ENCODE assay signal across 23 cellular contexts in the genomic region with DNA sequence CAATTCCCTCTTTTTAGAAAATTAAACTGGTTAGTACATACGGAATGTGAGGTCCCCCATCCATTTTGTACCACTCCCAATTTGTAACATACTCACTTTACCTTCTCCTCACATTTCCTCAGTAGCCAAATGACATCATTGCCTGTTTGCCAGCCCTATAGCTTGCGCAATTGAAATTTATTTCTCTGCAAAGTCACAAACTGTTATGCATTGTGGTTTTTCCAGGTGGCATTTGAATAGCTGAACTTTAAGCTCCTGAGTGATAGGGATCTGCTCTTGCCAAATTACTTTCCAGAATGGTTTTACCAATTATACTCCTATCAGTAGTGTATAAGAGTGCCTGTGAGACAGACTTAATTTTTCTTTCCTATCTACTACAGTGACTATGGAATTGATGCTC. TPM values are rescaled to one million over a fixed set of nuclear protein-coding genes. Genes with fewer than 3 reads are reported as not detected.
DNase-seq lines count a peak whose midpoint lies in the region; ATAC-seq, FAIRE-seq and TF ChIP-seq lines count a peak whose summit lies in the region.
"Had no signal": no experiment of that assay in that cellular context is flagged by ENCODE, and none has a peak within 500 bp of the region (broad histone marks: within the 10 kb centered on the region; RNA-seq: fewer than 3 reads in every experiment).

No MANE protein-coding gene starts in this region.

- H3K27me3 Mint-ChIP-seq in endothelial cell (ENCODE audit: unreplicated experiment) = peaks cover 2% of the 10 kb centered on the region

- H3K36me3 Mint-ChIP-seq in endothelial cell (ENCODE audit: low read depth, unreplicated experiment) = peaks cover 3% of the 10 kb centered on the region

- FAIRE-seq in A549 (lab: Jason Lieb, UNC) = no peak
- FAIRE-seq: islet of Langerhans had no signal

- peak overlapping the region; percentile 35 to 77; a peak in 4 of 6 replicates for H3K27ac ChIP-seq in A549
- H3K27ac ChIP-seq: BLaER1 treated with 17β-estradiol and CSF1 and Interleukin-3, amounts not matched to agents 10 nM and 100 nM; foreskin keratinocyte; hepatocyte; KMS-11; RWPE1 had no signal

- peak overlapping the region; percentile 50 for H3K4me2 ChIP-seq in A549
- H3K4me2 ChIP-seq: BLaER1 treated with 17β-estradiol and CSF1 and Interleukin-3, amounts not matched to agents 10 nM and 100 nM; hepatocyte; KMS-11 had no signal

- no peak overlapping the region for H3K27ac Mint-ChIP-seq in endothelial cell (ENCODE audit: unreplicated experiment)

- CTCF ChIA-PET in A549 (lab: Yijun Ruan, JAX) = interaction anchor here (0.9 to 1.2 kb wide), 3 partner anchors 90 to 223 kb away, joined by 3 to 4 read pairs (median 3); no protein-coding TSS in a partner anchor

- ATAC-seq in A549 = no peak
- ATAC-seq: foreskin keratinocyte, right cardiac atrium had no signal

- TF ChIP-seq RAD21 in A549 (conservative IDR thresholded peaks at IDR 0.05 in 1 of 2, IDR thresholded peaks at IDR 0.05 in 1 of 2) = no peak

- peaks cover 43% of the 10 kb centered on the region for H3K4me1 ChIP-seq in A549
- H3K4me1 ChIP-seq: BLaER1 treated with 17β-estradiol and CSF1 and Interleukin-3, amounts not matched to agents 10 nM and 100 nM; foreskin keratinocyte had no signal

- 0 out of 5 replicates have a peak, but pooled peaks of 1 of the 2 experiments have one; percentile 17 for TF ChIP-seq EP300 in A549 (IDR thresholded peaks at IDR 0.05)

- TF ChIP-seq CTCF in A549 (IDR thresholded peaks at IDR 0.05) (no peak), fibroblast of the aortic adventitia (IDR thresholded peaks at IDR 0.05; ENCODE audit: insufficient read depth, low read length) (no peak), endothelial cell (IDR thresholded peaks at IDR 0.05; ENCODE audit: unreplicated experiment) (no peak)

- 64% methylated on average over 2 of the region's 2 CpGs for WGBS in A549 (ENCODE audit: missing lambda C conversion rate)

- peaks cover 3% of the 10 kb centered on the region for H3K4me1 Mint-ChIP-seq in endothelial cell (ENCODE audit: unreplicated experiment)

- POLR2A ChIA-PET in A549 (lab: Yijun Ruan, JAX) = interaction anchor here (1.1 kb wide), 1 partner anchor 9 kb away, joined by 3 read pairs; the partner anchor contains the start of gene COL4A6

- DNase-seq in A549 (ENCODE audit: low read depth in 1 of 2, low spot score in 1 of 2) (peak in 1 of 2 experiments; percentile 23), HT1080 (ENCODE audit: low read depth) (peak; percentile 2), amniotic epithelial cell (ENCODE audit: low read depth) (peak; percentile 69), fibroblast of the aortic adventitia (ENCODE audit: low read depth) (peak; percentile 35), endothelial cell (ENCODE audit: low spot score) (no peak), LoVo (ENCODE audit: low spot score) (no peak), D341Med (ENCODE audit: low spot score) (no peak), posterior cingulate gyrus (no peak)
- DNase-seq: ACHN; activated CD8-positive, alpha-beta memory T cell treated with anti-CD3 and anti-CD28 coated beads for 24 hours; activated naive CD4-positive, alpha-beta T cell treated with anti-CD3 and anti-CD28 coated beads, Interleukin-2, amount 50 U/mL, for 16 hours; activated T-cell treated with anti-CD3 and anti-CD28 coated beads, Interleukin-2, amount 50 U/mL, for 48 hours; Calu3; NCI-H2107; NCI-H510A; NK-92 treated with Interleukin-12 subunit alpha and Interleukin-12 subunit beta, amount 100 ng/mL, for 24 hours; right cardiac atrium had no signal

- no peak for TF ChIP-seq POLR2A in A549 (IDR thresholded peaks at IDR 0.05; ENCODE audit: low read length)

- no peaks in the 10 kb centered on the region for H3K9me3 ChIP-seq in A549
- H3K9me3 ChIP-seq: BLaER1 treated with 17β-estradiol and CSF1 and Interleukin-3, amounts not matched to agents 10 nM and 100 nM had no signal

- H3K9me3 Mint-ChIP-seq in endothelial cell (ENCODE audit: unreplicated experiment) = no peaks in the 10 kb centered on the region

- H3K4me3 ChIP-seq in A549 = no peak overlapping the region
- no peak overlapping the region for H3K4me3 ChIP-seq in fibroblast of the aortic adventitia (ENCODE audit: low read depth, low read length)
- H3K4me3 ChIP-seq: BLaER1 treated with 17β-estradiol and CSF1 and Interleukin-3, amounts not matched to agents 10 nM and 100 nM; hepatocyte had no signal

- H3K4me3 Mint-ChIP-seq in endothelial cell (ENCODE audit: unreplicated experiment) = no peak overlapping the region

- intact Hi-C loops in posterior cingulate gyrus (cut with DNase I) = no loop called here

TF ChIP-seq in A549, 52 proteins besides CTCF, POLR2A, EP300 and RAD21:
- no peak for TF ChIP-seq HOXB13 (CRISPR knock-in tag; IDR thresholded peaks at IDR 0.05; ENCODE audit: low read depth)
- TF ChIP-seq ZNF302 (CRISPR knock-in tag; IDR thresholded peaks at IDR 0.05) = no peak
- TF ChIP-seq HOXB5 (CRISPR knock-in tag; IDR thresholded peaks at IDR 0.05) = no peak
- TF ChIP-seq CEBPB (IDR thresholded peaks at IDR 0.05) = peak; percentile 85 to 88
- no peak for TF ChIP-seq MYC (IDR thresholded peaks at IDR 0.05; ENCODE audit: borderline replicate concordance, low read length)

RNA-seq across cellular contexts. Expression of gene COL4A5, which starts 7.7 kb away (rescaled TPM):
- polyA plus RNA-seq in A549 (2011; rRNA removed) (48.6 and 67.8 TPM in 2 replicates), A549 (2017; fragmentation: RNase III; extraction: RNeasy Plus Mini Kit Qiagen cat#74134 plus additional on column Dnase treatment) (17.5 to 22.3 TPM (median 21.3 TPM) in 3 replicates)
- 16.3 and 18.7 TPM in 2 replicates for polyA plus RNA-seq in A549 (2012; cell fraction: cytosol; rRNA removed)
- 114 and 140 TPM in 2 replicates for polyA plus RNA-seq in A549 (2012; cell fraction: nucleus; rRNA removed)
- 45.2 and 57.0 TPM in 2 replicates for polyA minus RNA-seq in A549 (2011; rRNA and poly(A)+ RNA removed)
- 6.8 and 7.2 TPM in 2 replicates for total RNA-seq in HT1080 (2014; rRNA removed; shearing (Covaris generic))
- polyA plus RNA-seq in HT1080 (2015; cell fraction: cytosol; rRNA removed) = 4.7 and 6.7 TPM in 2 replicates
- 73.9 and 78.0 TPM in 2 replicates for polyA plus RNA-seq in HT1080 (2015; cell fraction: nucleus; rRNA removed)
- total RNA-seq in fibroblast of the aortic adventitia (ENCODE audit: low replicate concordance) (23.2 and 40.8 TPM in 2 replicates), endothelial cell (ENCODE audit: unreplicated experiment) (54.6 TPM)

RNA-seq across cellular contexts. Expression of gene COL4A6, which starts 9.1 kb away (rescaled TPM):
- polyA plus RNA-seq in A549 (2011; rRNA removed) (19.8 and 24.3 TPM in 2 replicates), A549 (2017; fragmentation: RNase III; extraction: RNeasy Plus Mini Kit Qiagen cat#74134 plus additional on column Dnase treatment) (12.5 to 14.2 TPM (median 13.0 TPM) in 3 replicates)
- polyA plus RNA-seq in A549 (2012; cell fraction: cytosol; rRNA removed) = 8.7 and 9.9 TPM in 2 replicates
- polyA plus RNA-seq in A549 (2012; cell fraction: nucleus; rRNA removed) = 45.5 and 50.8 TPM in 2 replicates
- 20.6 and 21.2 TPM in 2 replicates for polyA minus RNA-seq in A549 (2011; rRNA and poly(A)+ RNA removed)
- total RNA-seq in HT1080 (2014; rRNA removed; shearing (Covaris generic)) = 0.07 and 0.08 TPM in 2 replicates
- polyA plus RNA-seq in HT1080 (2015; cell fraction: cytosol; rRNA removed) = 0.34 and 0.41 TPM in 2 replicates
- 1.2 TPM in 2 replicates for polyA plus RNA-seq in HT1080 (2015; cell fraction: nucleus; rRNA removed)
- total RNA-seq in fibroblast of the aortic adventitia (ENCODE audit: low replicate concordance) (1.3 and 2.2 TPM in 2 replicates), endothelial cell (ENCODE audit: unreplicated experiment) (10.5 TPM)

Comparison
In these comparisons a context has a peak if more than half of its experiments do, and no peak if none do; other contexts are left out.
1. DNase-seq: peak in HT1080 (single experiment), amniotic epithelial cell (single experiment) and fibroblast of the aortic adventitia (single experiment); none in endothelial cell (single experiment), LoVo (single experiment), D341Med (single experiment) and posterior cingulate gyrus (0 of 10).